8 cellular contexts compared by ENCODE assay signal in genomic region chr4:1713452-1713851, GRCh38. TPM values are rescaled to one million over a fixed set of nuclear protein-coding genes. Genes with fewer than 3 reads are reported as not detected.
A peak's percentile ranks its signal among the peaks of the same experiment; 100 is the strongest.
DNase-seq lines count a peak whose midpoint lies in the region; FAIRE-seq and TF ChIP-seq lines count a peak whose summit lies in the region.
"Not testable (repeated sequence)": the region's sequence is repeated elsewhere in the genome, so short reads cannot be mapped to it uniquely, and the experiment has no call there.

No MANE protein-coding gene starts in this region.

- not testable (repeated sequence) for TF ChIP-seq CTCF in CD14-positive monocyte (IDR thresholded peaks at IDR 0.05); VCaP (conservative IDR thresholded peaks at IDR 0.05); astrocyte (IDR thresholded peaks at IDR 0.05; ENCODE audit: insufficient read depth, low read depth, low read length); epithelial cell of proximal tubule (conservative IDR thresholded peaks at IDR 0.05; ENCODE audit: low read depth, low read length); kidney epithelial cell (IDR thresholded peaks at IDR 0.05; ENCODE audit: insufficient read depth, low read length, poor library complexity, severe bottlenecking)

- H3K4me3 ChIP-seq in astrocyte (ENCODE audit: insufficient read depth, low read depth, low read length) (peak overlapping the region; percentile 85), epithelial cell of proximal tubule (ENCODE audit: low read depth, low read length) (peak overlapping the region; percentile 93), kidney epithelial cell (ENCODE audit: low read depth, low read length) (peak overlapping the region; percentile 59), neuronal stem cell (ENCODE audit: low read length in 2 of 2) (peak overlapping the region; percentile 93 to 95)

- intact Hi-C loops in CD14-positive monocyte (cut with micrococcal nuclease) = loop anchor here (1.0 to 10.0 kb wide), 5 partner anchors 8 to 551 kb away; partner anchors contain the start of genes FAM53A (in 1 of the 2), LETM1 (in 1 of the 2), MXD4 (in 1 of the 2) and TACC3 (in 1 of the 2)

- H3K23ac ChIP-seq in neuronal stem cell (ENCODE audit: low read depth, low read length, poor library complexity) = peak overlapping the region; percentile 83

- peaks cover 63% of the 10 kb centered on the region for H3K79me2 ChIP-seq in astrocyte (ENCODE audit: insufficient read depth, low read length)

- H3K27ac Mint-ChIP-seq in CD14-positive monocyte (peak overlapping the region; percentile 95 to 99 (median 97)), IgD-negative memory B cell (peak overlapping the region; percentile 96 to 99 (median 97))
- H3K27ac Mint-ChIP-seq in astrocyte (ENCODE audit: unreplicated experiment) = not testable (repeated sequence)

- H3K27ac ChIP-seq in VCaP (peak overlapping the region; percentile 100), substantia nigra (ENCODE audit: low read depth, low read length, poor library complexity, severe bottlenecking) (peak overlapping the region; percentile 98)
- not testable (repeated sequence) for H3K27ac ChIP-seq in astrocyte (ENCODE audit: low read depth, low read length); neuronal stem cell (replicated peaks; ENCODE audit: low read length)

- not testable (repeated sequence) for H2BK15ac ChIP-seq in neuronal stem cell (ENCODE audit: low read length)

- peak overlapping the region; percentile 90 for H2AK5ac ChIP-seq in neuronal stem cell (ENCODE audit: low read depth, low read length)

- not testable (repeated sequence) for H3K4ac ChIP-seq in neuronal stem cell (ENCODE audit: low read length)

- H3K4me1 ChIP-seq in astrocyte (ENCODE audit: insufficient read depth, low read length) = not testable (repeated sequence)
- peaks cover 13 to 16% of the 10 kb centered on the region in 2 donors for H3K4me1 ChIP-seq in neuronal stem cell (ENCODE audit: control insufficient read depth in 2 of 2, insufficient read depth in 1 of 2, low read depth in 1 of 2, low read length in 2 of 2)

- peaks cover 20% of the 10 kb centered on the region for H3K79me1 ChIP-seq in neuronal stem cell (ENCODE audit: low read depth, low read length)

- H2AFZ ChIP-seq in astrocyte (ENCODE audit: low read depth, low read length); neuronal stem cell (ENCODE audit: low read length): not testable (repeated sequence)

- DNase-seq in CD14-positive monocyte (ENCODE audit: low spot score); astrocyte (ENCODE audit: low read depth); epithelial cell of proximal tubule (ENCODE audit: low read depth); kidney epithelial cell (ENCODE audit: low read depth); neuronal stem cell (ENCODE audit: low spot score); substantia nigra (lab: John Stamatoyannopoulos, UW): not testable (repeated sequence)

- H2BK120ac ChIP-seq in neuronal stem cell (ENCODE audit: low read depth, low read length) = not testable (repeated sequence)

- H3K14ac ChIP-seq in neuronal stem cell (ENCODE audit: low read length) = not testable (repeated sequence)

- H3K9me3 ChIP-seq in astrocyte (ENCODE audit: insufficient read depth, low read depth, low read length); neuronal stem cell (replicated peaks in 1 of 2; ENCODE audit: control insufficient read depth in 2 of 2, insufficient read depth in 1 of 2, low read depth in 1 of 2, low read length in 2 of 2): not testable (repeated sequence)

- H3K4me1 Mint-ChIP-seq in CD14-positive monocyte (peaks cover 60% of the 10 kb centered on the region), IgD-negative memory B cell (peaks cover 46 to 59% (median 50%) of the 10 kb centered on the region in 3 donors), astrocyte (ENCODE audit: low read depth, unreplicated experiment) (peaks cover 15% of the 10 kb centered on the region)

- not testable (repeated sequence) for H3K36me3 ChIP-seq in astrocyte (ENCODE audit: insufficient read depth, low read length); kidney epithelial cell (ENCODE audit: control insufficient read depth, insufficient read depth, low read length)
- H3K36me3 ChIP-seq in neuronal stem cell (replicated peaks in 1 of 2; ENCODE audit: control insufficient read depth in 2 of 2, insufficient read depth in 2 of 2, low read length in 2 of 2) = peaks cover 25 to 66% of the 10 kb centered on the region in 2 donors

- no CpG with 5 or more reads among the region's 11 CpGs for WGBS in neuronal stem cell (ENCODE audit: extremely low coverage in 2 of 2, insufficient read length in 2 of 2, insufficient replicate concordance in 1 of 2), 2 donors

- H3K27me3 ChIP-seq in astrocyte (ENCODE audit: insufficient read depth, low read length); kidney epithelial cell (ENCODE audit: control insufficient read depth, insufficient read depth, low read length); neuronal stem cell (ENCODE audit: control insufficient read depth in 3 of 3, insufficient read depth in 3 of 3, low read depth in 1 of 3, low read length in 3 of 3): not testable (repeated sequence)

- H3K9me3 Mint-ChIP-seq in CD14-positive monocyte; IgD-negative memory B cell; astrocyte (ENCODE audit: unreplicated experiment): not testable (repeated sequence)

- H4K20me1 ChIP-seq in astrocyte (ENCODE audit: insufficient read depth, low read length) = peaks cover 45% of the 10 kb centered on the region

- not testable (repeated sequence) for H2BK5ac ChIP-seq in neuronal stem cell (ENCODE audit: low read length)

- H4K8ac ChIP-seq in neuronal stem cell (ENCODE audit: low read depth, low read length) = not testable (repeated sequence)

- H4K91ac ChIP-seq in neuronal stem cell (ENCODE audit: low read depth, low read length, poor library complexity) = not testable (repeated sequence)

- H3K27me3 Mint-ChIP-seq in CD14-positive monocyte (ENCODE audit: low read depth in 3 of 3); IgD-negative memory B cell; astrocyte (ENCODE audit: low read depth, unreplicated experiment): not testable (repeated sequence)

- not testable (repeated sequence) for H2BK12ac ChIP-seq in neuronal stem cell (ENCODE audit: low read length)

- H3K9ac ChIP-seq in astrocyte (ENCODE audit: low read length) = peak overlapping the region; percentile 90
- peak overlapping the region; percentile 93 for H3K9ac ChIP-seq in neuronal stem cell (ENCODE audit: low read depth, low read length, poor library complexity)

- peaks cover 16 to 37% of the 10 kb centered on the region in 2 donors for H3K36me3 Mint-ChIP-seq in CD14-positive monocyte
- H3K36me3 Mint-ChIP-seq in IgD-negative memory B cell; astrocyte (ENCODE audit: low read depth, unreplicated experiment): not testable (repeated sequence)

- not testable (repeated sequence) for FAIRE-seq in astrocyte (lab: Jason Lieb, UNC)

- H3K4me3 Mint-ChIP-seq in CD14-positive monocyte (peak overlapping the region; percentile 97 to 98), IgD-negative memory B cell (peak overlapping the region; percentile 96 to 98 (median 98)), astrocyte (ENCODE audit: unreplicated experiment) (peak overlapping the region; percentile 94)

- H3K4me2 ChIP-seq in astrocyte (ENCODE audit: low read length) (peak overlapping the region; percentile 97), neuronal stem cell (ENCODE audit: insufficient read depth, low read length, poor library complexity, severe bottlenecking) (peak overlapping the region; percentile 99)

- peak overlapping the region; percentile 90 for H3K18ac ChIP-seq in neuronal stem cell (ENCODE audit: low read length)

RNA-seq across cellular contexts. Expression of gene SLBP, which starts 1.3 kb away (rescaled TPM):
- polyA plus RNA-seq in CD14-positive monocyte (10 to 100 TPM; 59.1 to 63.7 TPM), IgD-negative memory B cell (49.1 TPM)
- total RNA-seq in astrocyte (44.5 and 45.1 TPM in 2 replicates), epithelial cell of proximal tubule (114 and 157 TPM in 2 replicates), kidney epithelial cell (66.0 and 74.8 TPM in 2 replicates)
- 44.6 TPM for polyA plus RNA-seq in neuronal stem cell (2013, experiment 1 of 2)
- polyA plus RNA-seq in neuronal stem cell (2013, experiment 2 of 2) = 44.5 TPM

RNA-seq across cellular contexts. Expression of gene TMEM129, which starts 7.7 kb away (rescaled TPM):
- polyA plus RNA-seq in CD14-positive monocyte (10 to 100 TPM; 22.4 to 24.1 TPM), IgD-negative memory B cell (46.1 TPM)
- total RNA-seq in astrocyte (26.8 and 29.3 TPM in 2 replicates), epithelial cell of proximal tubule (27.8 and 50.9 TPM in 2 replicates), kidney epithelial cell (63.5 and 66.1 TPM in 2 replicates)
- polyA plus RNA-seq in neuronal stem cell (2013, experiment 1 of 2) = 28.3 TPM
- 26.4 TPM for polyA plus RNA-seq in neuronal stem cell (2013, experiment 2 of 2)

RNA-seq across cellular contexts. Expression of gene TACC3, which starts 7.9 kb away (rescaled TPM):
- 10 to 100 TPM; 43.7 to 56.6 TPM for polyA plus RNA-seq in CD14-positive monocyte
- polyA plus RNA-seq in IgD-negative memory B cell = 20.0 TPM
- 10.2 and 15.0 TPM in 2 replicates for total RNA-seq in astrocyte
- 94.4 and 119 TPM in 2 replicates for total RNA-seq in epithelial cell of proximal tubule
- total RNA-seq in kidney epithelial cell = 13.9 and 15.3 TPM in 2 replicates
- polyA plus RNA-seq in neuronal stem cell (2013, experiment 1 of 2) = 110 TPM
- polyA plus RNA-seq in neuronal stem cell (2013, experiment 2 of 2) = 108 TPM

RNA-seq across cellular contexts. Expression of gene FAM53A, which starts 29.3 kb away (rescaled TPM):
- polyA plus RNA-seq in CD14-positive monocyte = under 1 TPM; 0.40 to 0.82 TPM
- 1.5 TPM for polyA plus RNA-seq in IgD-negative memory B cell
- 2.1 and 3.4 TPM in 2 replicates for total RNA-seq in astrocyte
- total RNA-seq in epithelial cell of proximal tubule = 2.1 and 2.5 TPM in 2 replicates
- 1.1 and 5.2 TPM in 2 replicates for total RNA-seq in kidney epithelial cell
- polyA plus RNA-seq in neuronal stem cell (2013, experiment 1 of 2) = 2.0 TPM
- 1.3 TPM for polyA plus RNA-seq in neuronal stem cell (2013, experiment 2 of 2)
